9 cellular contexts compared by ENCODE assay signal in genomic region chr15:40407343-40407990, GRCh38. TPM values are rescaled to one million over a fixed set of nuclear protein-coding genes. Genes with fewer than 3 reads are reported as not detected.
DNase-seq lines count a peak whose midpoint lies in the region; ATAC-seq, FAIRE-seq and TF ChIP-seq lines count a peak whose summit lies in the region.
"Had no signal": no experiment of that assay in that cellular context is flagged by ENCODE, and none has a peak within 500 bp of the region (broad histone marks: within the 10 kb centered on the region; RNA-seq: fewer than 3 reads in every experiment).

No MANE protein-coding gene starts in this region.

- no peak for TF ChIP-seq POLR2A in GM12892 (IDR thresholded peaks at IDR 0.05; ENCODE audit: low read depth, low read length)

- peak overlapping the region; percentile 86 for H3K4me2 ChIP-seq in Karpas-422 (ENCODE audit: low read depth, low read length, poor library complexity, severe bottlenecking)

- H4K20me1 ChIP-seq in Karpas-422 (ENCODE audit: insufficient read depth, low read depth, low read length), result no peaks in the 10 kb centered on the region

- peak; percentile 48 for ATAC-seq in GM21528 (IDR thresholded peaks at IDR 0.05; ENCODE audit: low FRiP score, unreplicated experiment)

- H3K4me3 ChIP-seq in Karpas-422 (ENCODE audit: low read length) (peak overlapping the region; percentile 77), brain microvascular endothelial cell (ENCODE audit: low read depth, low read length) (no peak overlapping the region)

- H3K9ac ChIP-seq in Karpas-422 (ENCODE audit: low read length), result peak overlapping the region; percentile 89

- peaks cover 31% of the 10 kb centered on the region for H3K36me3 ChIP-seq in Karpas-422 (ENCODE audit: insufficient read depth, low read length)
- H3K36me3 ChIP-seq in brain microvascular endothelial cell (replicated peaks), result peaks cover 24% of the 10 kb centered on the region

- in situ Hi-C loops in brain microvascular endothelial cell (cut with HindIII; ENCODE audit: low pct_ligation_motif_present, low sequenced_read_pairs), result no loop called here

- DNase-seq in GM12892 (ENCODE audit: insufficient read length) (peak; percentile 50), Karpas-422 (peak; percentile 61), germinal center (ENCODE audit: low spot score) (peak; percentile 76), RCC 7860 (ENCODE audit: low spot score) (no peak), brain microvascular endothelial cell (no peak), superior temporal gyrus (ENCODE audit: extremely low spot score) (no peak), SW 1271 (lab: John Stamatoyannopoulos, UW) (no peak)

- H2AFZ ChIP-seq in Karpas-422 (ENCODE audit: low read length), result no peak overlapping the region

- peaks cover 26% of the 10 kb centered on the region for H3K4me1 ChIP-seq in Karpas-422 (ENCODE audit: low read length)

- H3K27ac ChIP-seq in Karpas-422 (ENCODE audit: low read length), result no peak overlapping the region
- no peak overlapping the region for H3K27ac ChIP-seq in brain microvascular endothelial cell

- FAIRE-seq in GM12892 (lab: Jason Lieb, UNC), result peak; percentile 95
- no peak for FAIRE-seq in RCC 7860 (lab: Jason Lieb, UNC)

- H3K27me3 ChIP-seq in Karpas-422 (ENCODE audit: low read length) (no peaks in the 10 kb centered on the region), brain microvascular endothelial cell (replicated peaks) (no peaks in the 10 kb centered on the region)

- H3K9me3 ChIP-seq in Karpas-422 (ENCODE audit: low read length), result no peaks in the 10 kb centered on the region

- peaks cover 29% of the 10 kb centered on the region for H3K79me2 ChIP-seq in Karpas-422 (ENCODE audit: low read length)

- no peaks in the 10 kb centered on the region for H3K9me2 ChIP-seq in Karpas-422 (replicated peaks; ENCODE audit: insufficient read depth, low read length)

- no peak for TF ChIP-seq CTCF in brain microvascular endothelial cell (IDR thresholded peaks at IDR 0.05; ENCODE audit: low read depth, low read length, missing control alignments)

RNA-seq across cellular contexts. Expression of gene IVD, which starts 1.9 kb away (rescaled TPM):
- polyA plus RNA-seq in GM12892 (2012; ENCODE audit: missing spikeins), result 29.4 TPM
- 38.1 and 56.4 TPM in 2 replicates for total RNA-seq in Karpas-422 (2014; rRNA removed; shearing (Covaris generic); ENCODE audit: low replicate concordance)

RNA-seq across cellular contexts. Expression of gene KNSTRN, which starts 24.9 kb away (rescaled TPM):
- polyA plus RNA-seq in GM12892 (2012; ENCODE audit: missing spikeins), result 21.7 TPM
- 34.5 and 43.1 TPM in 2 replicates for total RNA-seq in Karpas-422 (2014; rRNA removed; shearing (Covaris generic); ENCODE audit: low replicate concordance)

RNA-seq across cellular contexts. Expression of gene BAHD1, which starts 33.3 kb away (rescaled TPM):
- polyA plus RNA-seq in GM12892 (2012; ENCODE audit: missing spikeins), result 11.7 TPM
- total RNA-seq in Karpas-422 (2014; rRNA removed; shearing (Covaris generic); ENCODE audit: low replicate concordance), result 10.3 and 15.4 TPM in 2 replicates

RNA-seq across cellular contexts. Expression of gene DISP2, which starts 49.4 kb away (rescaled TPM):
- polyA plus RNA-seq in GM12892 (2012; ENCODE audit: missing spikeins), result not detected
- total RNA-seq in Karpas-422 (2014; rRNA removed; shearing (Covaris generic); ENCODE audit: low replicate concordance), result 0.07 and 2.6 TPM in 2 replicates

RNA-seq across cellular contexts. Expression of gene PHGR1, which starts 56.6 kb away (rescaled TPM):
- polyA plus RNA-seq in GM12892 (2012; ENCODE audit: missing spikeins), result not detected
- total RNA-seq in Karpas-422 (2014; rRNA removed; shearing (Covaris generic); ENCODE audit: low replicate concordance), result not detected in 2 replicates
- total RNA-seq: T-helper 2 cell treated with Interferon-gamma antibody and Interleukin-4, amounts not matched to agents 100 ng/mL and 5 ng/mL, for 36 hours had no signal

Comparison
In these comparisons a context has a peak if more than half of its experiments do, and no peak if none do; other contexts are left out.
1. DNase-seq: peak in GM12892 (single experiment), Karpas-422 (single experiment) and germinal center (single experiment); none in RCC 7860 (single experiment), brain microvascular endothelial cell (single experiment), superior temporal gyrus (single experiment) and SW 1271 (0 of 2).